ENCODE assay signal across 18 cellular contexts in the genomic region with DNA sequence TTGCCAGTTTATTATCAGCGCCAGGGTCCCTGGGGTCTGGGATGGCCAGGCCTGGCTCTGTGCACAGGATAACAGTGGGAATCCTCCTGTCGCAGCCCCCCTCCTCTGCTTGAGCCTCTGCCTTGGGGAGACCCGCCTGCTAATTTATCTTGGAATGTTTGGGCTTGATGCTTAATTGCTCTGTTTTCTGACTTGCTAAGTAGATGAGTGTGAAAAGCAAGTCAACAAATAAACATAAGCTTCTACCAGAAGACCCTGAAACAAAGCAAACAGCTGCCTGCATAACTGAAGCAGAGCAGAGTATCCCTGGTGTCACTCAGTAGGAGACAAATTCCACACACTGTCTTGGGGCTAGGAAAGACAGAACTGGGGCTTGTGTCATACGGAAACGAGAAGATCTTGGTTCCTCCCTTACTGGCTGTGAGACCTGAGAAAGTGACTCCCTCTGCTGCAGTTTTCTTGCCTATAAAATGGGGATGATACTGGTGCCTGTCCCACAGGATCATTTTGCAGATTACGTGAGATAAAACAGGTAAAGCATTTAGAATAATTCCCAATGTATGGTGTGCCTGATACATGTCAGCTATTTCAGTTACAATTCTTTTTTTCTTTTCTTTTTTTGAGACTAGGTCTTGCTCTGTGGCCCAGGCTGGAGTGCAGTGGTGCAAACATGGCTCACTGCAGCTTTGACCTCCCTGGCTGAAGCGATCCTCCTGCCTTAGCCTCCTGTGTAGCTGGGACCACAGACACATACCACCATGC. TPM values are rescaled to one million over a fixed set of nuclear protein-coding genes. Genes with fewer than 3 reads are reported as not detected.
"Had no signal": no experiment of that assay in that cellular context is flagged by ENCODE, and none has a peak within 500 bp of the region (broad histone marks: within the 10 kb centered on the region; RNA-seq: fewer than 3 reads in every experiment).

No MANE protein-coding gene starts in this region.

- H3K9me3 ChIP-seq: neutrophil, transverse colon, vagina had no signal

- H3K4me1 ChIP-seq: transverse colon had no signal

- H3K27me3 ChIP-seq: hepatocyte, vagina had no signal

- H3K27ac Mint-ChIP-seq: activated CD4-positive, alpha-beta memory T cell treated with anti-CD3 and anti-CD28 coated beads, Interleukin-2, amount 10 ng/mL, durations not matched to agents 7 days and 5 days; activated CD4-positive, alpha-beta T cell treated with anti-CD3 and anti-CD28 coated beads for 36 hours; activated T-cell treated with anti-CD3 and anti-CD28 coated beads, Interleukin-2, amount 50 U/mL, for 24 hours; naive B cell; T-helper 17 cell had no signal

- H3K4me3 ChIP-seq: dorsolateral prefrontal cortex, hepatocyte, lung, skin epidermis, transverse colon, vagina had no signal

- H3K4me1 Mint-ChIP-seq: activated CD4-positive, alpha-beta memory T cell treated with anti-CD3 and anti-CD28 coated beads, Interleukin-2, amount 10 ng/mL, durations not matched to agents 7 days and 5 days; activated CD4-positive, alpha-beta T cell treated with anti-CD3 and anti-CD28 coated beads for 36 hours; naive B cell; T-helper 17 cell had no signal

- DNase-seq: activated CD4-positive, alpha-beta memory T cell treated with anti-CD3 and anti-CD28 coated beads, Interleukin-2, amount 10 ng/mL, durations not matched to agents 7 days and 5 days; activated CD4-positive, alpha-beta T cell treated with anti-CD3 and anti-CD28 coated beads for 36 hours; activated effector memory CD4-positive, alpha-beta T cell treated with Interleukin-2 at 50 U/mL for 16 hours; activated naive CD4-positive, alpha-beta T cell treated with anti-CD3 and anti-CD28 coated beads, Interleukin-2, amount 50 U/mL, for 16 hours; activated T-cell treated with anti-CD3 and anti-CD28 coated beads, Interleukin-2, amount 50 U/mL, for 24 hours; dorsolateral prefrontal cortex; naive B cell; stimulated activated CD4-positive, alpha-beta T cell treated with anti-CD3 and anti-CD28 coated beads, Interleukin-15, amount 100 ng/mL, for 24 hours; stimulated activated CD4-positive, alpha-beta T cell treated with anti-CD3 and anti-CD28 coated beads, Interleukin-4, amount 100 ng/mL, for 24 hours; stimulated activated naive CD8-positive, alpha-beta T cell treated with anti-CD3 and anti-CD28 coated beads, Interleukin-15, Interleukin-2, amounts not matched to agents 100 U/mL and 50 U/mL, for 24 hours; T-helper 17 cell; transverse colon; WERI-Rb-1 had no signal

- H3K36me3 ChIP-seq: neutrophil, transverse colon, vagina, WERI-Rb-1 had no signal

- H3K4me3 Mint-ChIP-seq: activated CD4-positive, alpha-beta memory T cell treated with anti-CD3 and anti-CD28 coated beads, Interleukin-2, amount 10 ng/mL, durations not matched to agents 7 days and 5 days; activated CD4-positive, alpha-beta T cell treated with anti-CD3 and anti-CD28 coated beads for 36 hours; activated T-cell treated with anti-CD3 and anti-CD28 coated beads, Interleukin-2, amount 50 U/mL, for 24 hours; naive B cell; T-helper 17 cell had no signal

- ATAC-seq: activated CD4-positive, alpha-beta T cell treated with anti-CD3 and anti-CD28 coated beads for 36 hours; stimulated activated naive CD8-positive, alpha-beta T cell treated with anti-CD3 and anti-CD28 coated beads, Interleukin-15, Interleukin-2, amounts not matched to agents 100 U/mL and 50 U/mL, for 24 hours; T-helper 17 cell had no signal

- H3K9me3 Mint-ChIP-seq: activated CD4-positive, alpha-beta memory T cell treated with anti-CD3 and anti-CD28 coated beads, Interleukin-2, amount 10 ng/mL, durations not matched to agents 7 days and 5 days; activated T-cell treated with anti-CD3 and anti-CD28 coated beads, Interleukin-2, amount 50 U/mL, for 24 hours had no signal

- H3K36me3 Mint-ChIP-seq: naive B cell had no signal

- H3K27ac ChIP-seq: dorsolateral prefrontal cortex, hepatocyte, neutrophil, skin epidermis, transverse colon, vagina, WERI-Rb-1 had no signal

RNA-seq across cellular contexts. Expression of gene IRX3, which starts 44.8 kb away (rescaled TPM):
- total RNA-seq: activated CD4-positive, alpha-beta T cell treated with anti-CD3 and anti-CD28 coated beads for 36 hours had no signal
